12 cellular contexts compared by ENCODE assay signal in the genomic region with DNA sequence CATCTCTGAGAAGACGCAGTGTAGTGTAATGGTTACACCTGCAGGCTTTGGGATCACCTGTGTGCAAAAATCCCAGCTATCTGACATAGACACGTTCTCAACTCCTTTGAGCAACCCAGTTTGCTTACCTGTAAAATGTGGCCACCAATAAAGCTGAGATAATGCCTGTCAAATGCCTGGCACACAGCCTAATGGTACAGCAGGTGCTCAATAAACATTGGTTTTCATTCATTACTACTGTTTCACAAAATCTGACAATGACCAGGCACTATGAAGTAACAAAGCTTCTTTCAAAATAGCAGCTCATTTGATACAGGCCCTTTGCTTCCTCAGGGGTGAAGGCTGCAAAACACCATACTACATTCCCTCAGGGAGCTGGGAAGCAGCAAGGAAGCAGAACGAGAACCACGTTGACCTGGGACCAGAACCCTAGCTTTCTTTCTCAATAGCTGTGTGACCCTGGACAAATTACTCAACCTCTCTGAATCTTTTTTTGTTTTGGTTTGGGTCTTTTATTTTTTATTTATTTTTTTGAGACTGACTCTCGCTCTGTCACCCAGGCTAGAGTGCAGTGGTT. TPM values are rescaled to one million over a fixed set of nuclear protein-coding genes. Genes with fewer than 3 reads are reported as not detected.
DNase-seq lines count a peak whose midpoint lies in the region; ATAC-seq and TF ChIP-seq lines count a peak whose summit lies in the region.
"Had no signal": no experiment of that assay in that cellular context is flagged by ENCODE, and none has a peak within 500 bp of the region (broad histone marks: within the 10 kb centered on the region; RNA-seq: fewer than 3 reads in every experiment).

No MANE protein-coding gene starts in this region.

- no peaks in the 10 kb centered on the region for H3K27me3 Mint-ChIP-seq in activated CD4-positive, alpha-beta T cell treated with anti-CD3 and anti-CD28 coated beads, Interleukin-2, amount 10 ng/mL, durations not matched to agents 24 days and 14 days
- H3K27me3 Mint-ChIP-seq in activated naive CD8-positive, alpha-beta T cell treated with anti-CD3 and anti-CD28 coated beads, Interleukin-2, amount 50 U/mL, for 24 hours: no peaks in the 10 kb centered on the region
- no peaks in the 10 kb centered on the region for H3K27me3 Mint-ChIP-seq in stimulated activated memory B cell treated with anti-CD40 and anti-IgM and Interleukin-4, amounts not matched to agents 10 μg/mL and 1 μg/mL and 100 μg/mL, for 72 hours

- no peak overlapping the region for H3K27ac ChIP-seq in coronary artery
- H3K27ac ChIP-seq: BLaER1, SK-N-MC had no signal

- H3K36me3 Mint-ChIP-seq in activated CD4-positive, alpha-beta T cell treated with anti-CD3 and anti-CD28 coated beads, Interleukin-2, amount 10 ng/mL, durations not matched to agents 24 days and 14 days (ENCODE audit: low read depth): peaks cover 7% of the 10 kb centered on the region
- H3K36me3 Mint-ChIP-seq in activated naive CD8-positive, alpha-beta T cell treated with anti-CD3 and anti-CD28 coated beads, Interleukin-2, amount 50 U/mL, for 24 hours (ENCODE audit: low read depth): peaks cover 7% of the 10 kb centered on the region
- H3K36me3 Mint-ChIP-seq in stimulated activated memory B cell treated with anti-CD40 and anti-IgM and Interleukin-4, amounts not matched to agents 10 μg/mL and 1 μg/mL and 100 μg/mL, for 72 hours: peaks cover 6% of the 10 kb centered on the region

- no peak for ATAC-seq in activated naive CD8-positive, alpha-beta T cell treated with anti-CD3 and anti-CD28 coated beads, Interleukin-2, amount 50 U/mL, for 24 hours
- no peak for ATAC-seq in stimulated activated memory B cell treated with anti-CD40 and anti-IgM and Interleukin-4, amounts not matched to agents 10 μg/mL and 1 μg/mL and 100 μg/mL, for 72 hours

- peaks cover 8% of the 10 kb centered on the region for H3K4me1 Mint-ChIP-seq in activated CD4-positive, alpha-beta T cell treated with anti-CD3 and anti-CD28 coated beads, Interleukin-2, amount 10 ng/mL, durations not matched to agents 24 days and 14 days
- H3K4me1 Mint-ChIP-seq in activated naive CD8-positive, alpha-beta T cell treated with anti-CD3 and anti-CD28 coated beads, Interleukin-2, amount 50 U/mL, for 24 hours: peaks cover 20% of the 10 kb centered on the region
- peaks cover 29% of the 10 kb centered on the region for H3K4me1 Mint-ChIP-seq in stimulated activated memory B cell treated with anti-CD40 and anti-IgM and Interleukin-4, amounts not matched to agents 10 μg/mL and 1 μg/mL and 100 μg/mL, for 72 hours

- no peaks in the 10 kb centered on the region for H3K9me3 Mint-ChIP-seq in activated CD4-positive, alpha-beta T cell treated with anti-CD3 and anti-CD28 coated beads, Interleukin-2, amount 10 ng/mL, durations not matched to agents 24 days and 14 days
- H3K9me3 Mint-ChIP-seq in activated naive CD8-positive, alpha-beta T cell treated with anti-CD3 and anti-CD28 coated beads, Interleukin-2, amount 50 U/mL, for 24 hours: no peaks in the 10 kb centered on the region
- H3K9me3 Mint-ChIP-seq in stimulated activated memory B cell treated with anti-CD40 and anti-IgM and Interleukin-4, amounts not matched to agents 10 μg/mL and 1 μg/mL and 100 μg/mL, for 72 hours: no peaks in the 10 kb centered on the region

- DNase-seq in activated CD4-positive, alpha-beta T cell treated with anti-CD3 and anti-CD28 coated beads, Interleukin-2, amount 10 ng/mL, durations not matched to agents 24 days and 14 days: no peak
- no peak for DNase-seq in activated CD4-positive, alpha-beta T cell treated with anti-CD3 and anti-CD28 coated beads, Interleukin-2, amount 50 U/mL, for 48 hours
- DNase-seq in NB4 (ENCODE audit: low read depth) (peak; percentile 49), amygdala (lab: John Stamatoyannopoulos, UW) (no peak), coronary artery (ENCODE audit: low spot score) (no peak)
- no peak for DNase-seq in activated naive CD8-positive, alpha-beta T cell treated with anti-CD3 and anti-CD28 coated beads, Interleukin-2, amount 50 U/mL, for 24 hours
- DNase-seq in stimulated activated CD4-positive, alpha-beta T cell treated with anti-CD3 and anti-CD28 coated beads, Interleukin-4, amount 100 ng/mL, for 1 hour: no peak
- DNase-seq: activated gamma-delta T cell, NCI-H446 had no signal

- TF ChIP-seq CTCF in NB4 (IDR thresholded peaks at IDR 0.05; ENCODE audit: low read depth, low read length) (no peak), coronary artery (IDR thresholded peaks at IDR 0.05) (no peak)

- TF ChIP-seq POLR2A in NB4 (IDR thresholded peaks at IDR 0.05; ENCODE audit: extremely low read depth, insufficient read length): no peak

- no peak overlapping the region for H3K4me3 Mint-ChIP-seq in activated CD4-positive, alpha-beta T cell treated with anti-CD3 and anti-CD28 coated beads, Interleukin-2, amount 10 ng/mL, durations not matched to agents 24 days and 14 days
- H3K4me3 Mint-ChIP-seq in activated naive CD8-positive, alpha-beta T cell treated with anti-CD3 and anti-CD28 coated beads, Interleukin-2, amount 50 U/mL, for 24 hours: no peak overlapping the region
- no peak overlapping the region for H3K4me3 Mint-ChIP-seq in stimulated activated memory B cell treated with anti-CD40 and anti-IgM and Interleukin-4, amounts not matched to agents 10 μg/mL and 1 μg/mL and 100 μg/mL, for 72 hours

- peak overlapping the region; percentile 32 for H3K27ac Mint-ChIP-seq in activated CD4-positive, alpha-beta T cell treated with anti-CD3 and anti-CD28 coated beads, Interleukin-2, amount 10 ng/mL, durations not matched to agents 24 days and 14 days
- peak overlapping the region; percentile 22 for H3K27ac Mint-ChIP-seq in activated naive CD8-positive, alpha-beta T cell treated with anti-CD3 and anti-CD28 coated beads, Interleukin-2, amount 50 U/mL, for 24 hours
- H3K27ac Mint-ChIP-seq in stimulated activated memory B cell treated with anti-CD40 and anti-IgM and Interleukin-4, amounts not matched to agents 10 μg/mL and 1 μg/mL and 100 μg/mL, for 72 hours: peak overlapping the region; percentile 27

- H3K4me3 ChIP-seq in NB4 (ENCODE audit: low read depth, low read length) (peak overlapping the region; percentile 32), coronary artery (no peak overlapping the region)
- H3K4me3 ChIP-seq: BLaER1, SK-N-MC had no signal

- intact Hi-C loops in activated CD4-positive, alpha-beta T cell treated with anti-CD3 and anti-CD28 coated beads, Interleukin-2, amount 10 ng/mL, durations not matched to agents 24 days and 14 days (cut with micrococcal nuclease): no loop called here

RNA-seq across cellular contexts. Expression of a gene that starts 4.8 kb away (rescaled TPM):
- 93.5 and 104 TPM in 2 replicates for total RNA-seq in activated CD4-positive, alpha-beta T cell treated with anti-CD3 and anti-CD28 coated beads, Interleukin-2, amount 10 ng/mL, durations not matched to agents 24 days and 14 days

RNA-seq across cellular contexts. Expression of a gene that starts 25.4 kb away (rescaled TPM):
- 0.16 TPM in 1 of 2 replicates, not detected in the other for total RNA-seq in activated CD4-positive, alpha-beta T cell treated with anti-CD3 and anti-CD28 coated beads, Interleukin-2, amount 10 ng/mL, durations not matched to agents 24 days and 14 days

RNA-seq across cellular contexts. Expression of a gene that starts 30.4 kb away (rescaled TPM):
- total RNA-seq in activated CD4-positive, alpha-beta T cell treated with anti-CD3 and anti-CD28 coated beads, Interleukin-2, amount 10 ng/mL, durations not matched to agents 24 days and 14 days: 1.0 and 1.4 TPM in 2 replicates
